In the genomic region with DNA sequence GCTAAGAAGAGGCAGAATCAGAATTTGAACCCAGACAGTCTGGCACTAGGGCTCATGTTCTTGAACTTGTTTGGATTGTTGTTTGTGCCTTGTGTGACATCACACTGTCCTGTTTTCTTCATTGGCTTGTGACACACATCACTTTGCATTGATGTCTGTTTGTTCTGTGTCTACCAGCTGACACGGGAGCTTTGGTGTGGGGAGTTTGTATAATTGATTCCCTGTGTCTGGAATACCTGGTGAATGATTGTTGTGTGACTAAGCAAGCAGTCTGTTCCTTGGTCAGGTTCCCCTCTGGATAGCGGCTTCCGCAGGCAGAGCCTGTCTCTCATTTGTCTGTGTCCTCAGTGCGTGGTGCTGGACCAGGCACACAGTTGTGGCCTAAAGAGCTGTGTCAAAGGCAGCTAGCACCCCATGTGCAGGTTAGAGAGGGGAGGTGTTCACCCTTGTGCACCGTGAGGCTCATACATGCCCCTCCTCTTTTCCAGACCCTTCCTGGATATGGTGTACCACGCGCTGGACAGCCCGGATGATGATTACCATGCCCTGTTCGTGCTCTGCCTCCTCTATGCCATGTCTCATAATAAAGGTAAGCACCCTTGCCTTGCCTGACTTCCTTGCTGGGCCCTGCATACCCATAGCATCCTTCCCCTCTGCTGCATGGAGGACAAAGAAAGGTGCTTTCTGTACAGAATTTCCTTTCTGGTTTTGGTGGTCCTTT, we compare ENCODE assay signal across 18 cellular contexts.
A peak's percentile ranks its signal among the peaks of the same experiment; 100 is the strongest.
DNase-seq lines count a peak whose midpoint lies in the region; ATAC-seq lines count a peak whose summit lies in the region.
"Had no signal": no experiment of that assay in that cellular context is flagged by ENCODE, and none has a peak within 500 bp of the region (broad histone marks: within the 10 kb centered on the region; RNA-seq: fewer than 3 reads in every experiment).

No MANE protein-coding gene starts in this region.

- H4K91ac ChIP-seq in mesenchymal stem cell (ENCODE audit: low read length): peak overlapping the region; percentile 55

- peak overlapping the region in 1 of 2 experiments; percentile 57 for H3K14ac ChIP-seq in mesenchymal stem cell (ENCODE audit: low read length in 2 of 2)

- no peak overlapping the region for H2AK5ac ChIP-seq in mesenchymal stem cell (ENCODE audit: low read length, severe bottlenecking)

- H2BK120ac ChIP-seq in mesenchymal stem cell (ENCODE audit: low read depth, low read length): no peak overlapping the region

- no peak overlapping the region for H3K4me2 ChIP-seq in mesenchymal stem cell (ENCODE audit: low read length, poor library complexity, severe bottlenecking)

- peak overlapping the region; percentile 37 for H3K4me3 Mint-ChIP-seq in T-helper 2 cell treated with Interferon-gamma antibody and Interleukin-4, amounts not matched to agents 5 μg/mL and 100 μg/mL, for 36 hours
- no peak overlapping the region for H3K4me3 Mint-ChIP-seq in activated CD4-positive, alpha-beta memory T cell treated with anti-CD3 and anti-CD28 coated beads for 36 hours
- H3K4me3 Mint-ChIP-seq: activated B cell treated with CpG ODN at 0.5 μM for 24 hours; dendritic cell treated with granulocyte-macrophage colony-stimulating factor and Interleukin-4, amounts not matched to agents 40 ng/mL and 50 ng/mL, for 4 days had no signal

- H3K4me1 ChIP-seq in mesenchymal stem cell (ENCODE audit: control insufficient read depth, insufficient read depth, low read depth, low read length): peaks cover 3% of the 10 kb centered on the region
- H3K4me1 ChIP-seq: right lobe of liver, thyroid gland had no signal

- peaks cover 31% of the 10 kb centered on the region for H3K9me3 ChIP-seq in mesenchymal stem cell (ENCODE audit: control insufficient read depth, low read length)
- H3K9me3 ChIP-seq: right lobe of liver, thyroid gland had no signal

- H2BK12ac ChIP-seq in mesenchymal stem cell (ENCODE audit: low read length in 2 of 2): peak overlapping the region in 1 of 2 experiments; percentile 75

- CTCF ChIA-PET in activated CD4-positive, alpha-beta memory T cell treated with anti-CD3 and anti-CD28 coated beads for 36 hours (lab: Charles Lee): interaction anchor here (1.0 to 1.8 kb wide), 6 partner anchors 28 to 347 kb away, joined by 3 to 7 read pairs (median 4); no protein-coding TSS in a partner anchor

- no peak overlapping the region for H3K4me3 ChIP-seq in mesenchymal stem cell (ENCODE audit: insufficient read depth in 1 of 2, low read depth in 1 of 2, low read length in 2 of 2)
- H3K4me3 ChIP-seq: right lobe of liver, thyroid gland had no signal

- H2BK5ac ChIP-seq in mesenchymal stem cell (ENCODE audit: low read depth, low read length, poor library complexity, severe bottlenecking): no peak overlapping the region

- peaks cover 78% of the 10 kb centered on the region for H3K36me3 Mint-ChIP-seq in T-helper 2 cell treated with Interferon-gamma antibody and Interleukin-4, amounts not matched to agents 5 μg/mL and 100 μg/mL, for 36 hours (ENCODE audit: low read depth)
- peaks cover 81% of the 10 kb centered on the region for H3K36me3 Mint-ChIP-seq in activated CD4-positive, alpha-beta memory T cell treated with anti-CD3 and anti-CD28 coated beads for 36 hours

- no peaks in the 10 kb centered on the region for H3K27me3 Mint-ChIP-seq in T-helper 2 cell treated with Interferon-gamma antibody and Interleukin-4, amounts not matched to agents 5 μg/mL and 100 μg/mL, for 36 hours (ENCODE audit: low read depth)
- H3K27me3 Mint-ChIP-seq in activated CD4-positive, alpha-beta memory T cell treated with anti-CD3 and anti-CD28 coated beads for 36 hours: no peaks in the 10 kb centered on the region
- H3K27me3 Mint-ChIP-seq: activated B cell treated with CpG ODN at 0.5 μM for 24 hours; dendritic cell treated with granulocyte-macrophage colony-stimulating factor and Interleukin-4, amounts not matched to agents 40 ng/mL and 50 ng/mL, for 4 days; naive thymus-derived CD4-positive, alpha-beta T cell had no signal

- 90% methylated on average over 8 of the region's 9 CpGs for WGBS in mesenchymal stem cell

- no peak overlapping the region for H3K9ac ChIP-seq in mesenchymal stem cell (ENCODE audit: low read length)

- H3K4me1 Mint-ChIP-seq in T-helper 2 cell treated with Interferon-gamma antibody and Interleukin-4, amounts not matched to agents 5 μg/mL and 100 μg/mL, for 36 hours (ENCODE audit: low read depth): peaks cover 34% of the 10 kb centered on the region
- peaks cover 20% of the 10 kb centered on the region for H3K4me1 Mint-ChIP-seq in activated CD4-positive, alpha-beta memory T cell treated with anti-CD3 and anti-CD28 coated beads for 36 hours (ENCODE audit: low read depth)
- H3K4me1 Mint-ChIP-seq: activated B cell treated with CpG ODN at 0.5 μM for 24 hours had no signal

- H3K36me3 ChIP-seq in mesenchymal stem cell (ENCODE audit: control insufficient read depth in 1 of 2, insufficient read depth in 2 of 2, low read depth in 1 of 2, low read length in 2 of 2): peaks cover 43% of the 10 kb centered on the region in 2 experiments

- no peak overlapping the region for H2AFZ ChIP-seq in mesenchymal stem cell (ENCODE audit: low read depth, low read length)

- H4K8ac ChIP-seq in mesenchymal stem cell (ENCODE audit: low read length): no peak overlapping the region

- H3K9me3 Mint-ChIP-seq in T-helper 2 cell treated with Interferon-gamma antibody and Interleukin-4, amounts not matched to agents 5 μg/mL and 100 μg/mL, for 36 hours: peaks cover 36% of the 10 kb centered on the region
- peaks cover 35% of the 10 kb centered on the region for H3K9me3 Mint-ChIP-seq in activated CD4-positive, alpha-beta memory T cell treated with anti-CD3 and anti-CD28 coated beads for 36 hours

- no peak overlapping the region for H2BK15ac ChIP-seq in mesenchymal stem cell (ENCODE audit: low read depth, poor library complexity, severe bottlenecking)

- peak overlapping the region in 1 of 2 experiments; percentile 12 for H3K4ac ChIP-seq in mesenchymal stem cell (ENCODE audit: low read depth in 1 of 2, low read length in 2 of 2)

- peak overlapping the region; percentile 69 for H3K27ac Mint-ChIP-seq in T-helper 2 cell treated with Interferon-gamma antibody and Interleukin-4, amounts not matched to agents 5 μg/mL and 100 μg/mL, for 36 hours
- H3K27ac Mint-ChIP-seq in activated CD4-positive, alpha-beta memory T cell treated with anti-CD3 and anti-CD28 coated beads for 36 hours: peak overlapping the region; percentile 91
- H3K27ac Mint-ChIP-seq: activated B cell treated with CpG ODN at 0.5 μM for 24 hours; dendritic cell treated with granulocyte-macrophage colony-stimulating factor and Interleukin-4, amounts not matched to agents 40 ng/mL and 50 ng/mL, for 4 days had no signal

- DNase-seq in T-helper 2 cell treated with Interferon-gamma antibody and Interleukin-4, amounts not matched to agents 5 μg/mL and 100 μg/mL, for 36 hours (ENCODE audit: low spot score): peak; percentile 27
- no peak for DNase-seq in T-helper 2 cell
- peak; percentile 20 for DNase-seq in activated CD4-positive, alpha-beta memory T cell treated with anti-CD3 and anti-CD28 coated beads for 36 hours
- no peak for DNase-seq in mesenchymal stem cell
- no peak for DNase-seq in NCI-H187 treated with DMSO at 0.1 percent for 48 hours (lab: John Stamatoyannopoulos, UW)
- DNase-seq in epidermal melanocyte (ENCODE audit: insufficient read length, low spot score): no peak
- DNase-seq: 8988T; activated B cell treated with CpG ODN at 0.5 μM for 24 hours; foreskin fibroblast; naive thymus-derived CD4-positive, alpha-beta T cell; NCI-H1436; NCI-H526 treated with DMSO at 0.1 percent for 48 hours; right lobe of liver; SIG-M5; thyroid gland had no signal

- H3K27me3 ChIP-seq in mesenchymal stem cell (ENCODE audit: control insufficient read depth in 1 of 2, insufficient read depth in 1 of 2, low read length in 2 of 2): no peaks in the 10 kb centered on the region
- H3K27me3 ChIP-seq: right lobe of liver, thyroid gland had no signal

- intact Hi-C loops in activated CD4-positive, alpha-beta memory T cell treated with anti-CD3 and anti-CD28 coated beads for 36 hours (cut with micrococcal nuclease): loop anchor here (1.0 to 2.0 kb wide), 3 partner anchors 28 to 60 kb away; no protein-coding TSS in a partner anchor

- H3K23ac ChIP-seq in mesenchymal stem cell (ENCODE audit: low read length in 2 of 2): peak overlapping the region in 1 of 2 experiments; percentile 41

- POLR2A ChIA-PET in activated CD4-positive, alpha-beta memory T cell treated with anti-CD3 and anti-CD28 coated beads for 36 hours (lab: Charles Lee): interaction anchor here (0.6 to 2.4 kb wide), 8 partner anchors 28 to 231 kb away, joined by 3 to 15 read pairs (median 8); a partner anchor contains a TSS

- H3K18ac ChIP-seq in mesenchymal stem cell (ENCODE audit: low read depth in 1 of 2, low read length in 2 of 2): peak overlapping the region in 1 of 2 experiments; percentile 55

- ATAC-seq in HG02588 (IDR thresholded peaks at IDR 0.05; ENCODE audit: unreplicated experiment) (peak; percentile 11), HG03280 (IDR thresholded peaks at IDR 0.05; ENCODE audit: unreplicated experiment) (no peak)
- ATAC-seq: naive thymus-derived CD4-positive, alpha-beta T cell had no signal

- H3K79me1 ChIP-seq in mesenchymal stem cell (replicated peaks; ENCODE audit: low read length, poor library complexity, severe bottlenecking): peaks cover 7% of the 10 kb centered on the region

- H3K27ac ChIP-seq in mesenchymal stem cell (ENCODE audit: low read length, poor library complexity, severe bottlenecking): no peak overlapping the region
- H3K27ac ChIP-seq: right lobe of liver, thyroid gland had no signal

Comparison
In these comparisons a context has a peak if more than half of its experiments do, and no peak if none do; other contexts are left out.
1. DNase-seq: peak in T-helper 2 cell treated with Interferon-gamma antibody and Interleukin-4, amounts not matched to agents 5 μg/mL and 100 μg/mL, for 36 hours (single experiment) and activated CD4-positive, alpha-beta memory T cell treated with anti-CD3 and anti-CD28 coated beads for 36 hours (single experiment); none in T-helper 2 cell (0 of 5), mesenchymal stem cell (single experiment), NCI-H187 treated with DMSO at 0.1 percent for 48 hours (single experiment) and epidermal melanocyte (single experiment).